10 cellular contexts compared by ENCODE assay signal in genomic region chr2:177147834-177148233, GRCh38.
DNase-seq lines count a peak whose midpoint lies in the region; ATAC-seq and TF ChIP-seq lines count a peak whose summit lies in the region.
"Had no signal": no experiment of that assay in that cellular context is flagged by ENCODE, and none has a peak within 500 bp of the region (broad histone marks: within the 10 kb centered on the region; RNA-seq: fewer than 3 reads in every experiment).

No MANE protein-coding gene starts in this region.

- no peak overlapping the region for H3K27ac ChIP-seq in PC-3 (ENCODE audit: low read length)
- no peak overlapping the region for H3K27ac ChIP-seq in SK-N-SH (ENCODE audit: low read depth in 2 of 2, low read length in 1 of 2)
- H3K27ac ChIP-seq: GM23248 had no signal

- peak overlapping the region; percentile 62 for H3K4me3 ChIP-seq in PC-3 (ENCODE audit: low read length)
- peak overlapping the region; percentile 59 for H3K4me3 ChIP-seq in fibroblast of pulmonary artery (replicated peaks; ENCODE audit: low read depth, low read length)
- H3K4me3 ChIP-seq in SK-N-SH (ENCODE audit: low read depth in 2 of 2, low read length in 1 of 2): no peak overlapping the region

- H3K27me3 ChIP-seq in PC-3 (ENCODE audit: low read length) (peaks cover 46% of the 10 kb centered on the region), SK-N-SH (ENCODE audit: insufficient read depth) (no peaks in the 10 kb centered on the region)

- H3K9me3 ChIP-seq in PC-3 (ENCODE audit: low read length) (no peaks in the 10 kb centered on the region), SK-N-SH (no peaks in the 10 kb centered on the region)

- H3K4me1 Mint-ChIP-seq in activated CD8-positive, alpha-beta memory T cell treated with anti-CD3 and anti-CD28 coated beads, Interleukin-2, amount 10 ng/mL, durations not matched to agents 7 days and 5 days: peaks cover 25% of the 10 kb centered on the region
- peaks cover 13% of the 10 kb centered on the region for H3K4me1 Mint-ChIP-seq in stimulated activated naive CD8-positive, alpha-beta T cell treated with anti-CD3 and anti-CD28 coated beads, Interleukin-15, amount 100 ng/mL, for 72 hours

- H3K27ac Mint-ChIP-seq in activated CD8-positive, alpha-beta memory T cell treated with anti-CD3 and anti-CD28 coated beads, Interleukin-2, amount 10 ng/mL, durations not matched to agents 7 days and 5 days: no peak overlapping the region
- no peak overlapping the region for H3K27ac Mint-ChIP-seq in stimulated activated naive CD8-positive, alpha-beta T cell treated with anti-CD3 and anti-CD28 coated beads, Interleukin-15, amount 100 ng/mL, for 72 hours

- no peak overlapping the region for H3K9ac ChIP-seq in PC-3 (ENCODE audit: low read length)
- H3K9ac ChIP-seq in SK-N-SH: no peak overlapping the region

- 67% methylated on average over 11 of the region's 11 CpGs for WGBS in SK-N-SH (ENCODE audit: low lambda C conversion rate)

- no peak for DNase-seq in activated CD8-positive, alpha-beta memory T cell treated with anti-CD3 and anti-CD28 coated beads, Interleukin-2, amount 10 ng/mL, durations not matched to agents 7 days and 5 days
- no peak for DNase-seq in activated CD8-positive, alpha-beta memory T cell treated with anti-CD3 and anti-CD28 coated beads, Interleukin-2, amount 50 U/mL, for 4 hours
- DNase-seq in PC-3 (peak; percentile 10), fibroblast of pulmonary artery (ENCODE audit: low read depth) (no peak), kidney glomerular epithelial cell (lab: John Stamatoyannopoulos, UW) (no peak), SK-N-SH (no peak), D341Med (ENCODE audit: low spot score) (no peak)
- no peak for DNase-seq in stimulated activated naive CD8-positive, alpha-beta T cell treated with anti-CD3 and anti-CD28 coated beads, Interleukin-15, amount 100 ng/mL, for 72 hours

- TF ChIP-seq CTCF in PC-3 (conservative IDR thresholded peaks at IDR 0.05; ENCODE audit: low read depth, low read length) (no peak), fibroblast of pulmonary artery (IDR thresholded peaks at IDR 0.05; ENCODE audit: low read length, missing control alignments) (no peak), SK-N-SH (IDR thresholded peaks at IDR 0.05) (no peak)

- TF ChIP-seq RAD21 in SK-N-SH (IDR thresholded peaks at IDR 0.05; ENCODE audit: low read length): no peak

- H3K4me1 ChIP-seq in PC-3 (ENCODE audit: insufficient read depth, low read length): peaks cover 9% of the 10 kb centered on the region; the same call in 1 of the 2 replicates
- peaks cover 5 to 10% of the 10 kb centered on the region in 2 experiments; a peak in 3 of 4 replicates for H3K4me1 ChIP-seq in SK-N-SH (ENCODE audit: control insufficient read depth in 1 of 2, insufficient read depth in 2 of 2, low read depth in 1 of 2, low read length in 1 of 2)

- H3K79me2 ChIP-seq in PC-3 (ENCODE audit: low read length) (no peaks in the 10 kb centered on the region), SK-N-SH (ENCODE audit: insufficient read depth) (no peaks in the 10 kb centered on the region)

- H3K4me3 Mint-ChIP-seq in activated CD8-positive, alpha-beta memory T cell treated with anti-CD3 and anti-CD28 coated beads, Interleukin-2, amount 10 ng/mL, durations not matched to agents 7 days and 5 days: peak overlapping the region; percentile 88
- H3K4me3 Mint-ChIP-seq in stimulated activated naive CD8-positive, alpha-beta T cell treated with anti-CD3 and anti-CD28 coated beads, Interleukin-15, amount 100 ng/mL, for 72 hours: peak overlapping the region; percentile 86 to 94

- no peaks in the 10 kb centered on the region for H3K36me3 ChIP-seq in PC-3 (ENCODE audit: low read depth, low read length)
- H3K36me3 ChIP-seq in SK-N-SH (replicated peaks in 1 of 2; ENCODE audit: control insufficient read depth in 1 of 2, insufficient read depth in 2 of 2, low read length in 1 of 2): no peaks in the 10 kb centered on the region

- CTCF ChIA-PET in activated CD8-positive, alpha-beta memory T cell treated with anti-CD3 and anti-CD28 coated beads, Interleukin-2, amount 10 ng/mL, durations not matched to agents 7 days and 5 days (lab: Charles Lee): interaction anchor here (0.7 to 4.6 kb wide), 41 partner anchors 9 to 1022 kb away, joined by 3 to 50 read pairs (median 6); partner anchors contain the start of genes AGPS and NFE2L2
- CTCF ChIA-PET in PC-3 (lab: Charles Lee) (interaction anchor here (0.6 to 1.0 kb wide), 2 partner anchors 494 to 1051 kb away, joined by 3 to 5 read pairs; no protein-coding TSS in a partner anchor), SK-N-SH (lab: Yijun Ruan, JAX) (interaction anchor here (0.6 to 12.7 kb wide), 61 partner anchors 8 to 1045 kb away, joined by 3 to 231 read pairs (median 6); partner anchors contain the start of genes HOXD10, HOXD9 and NFE2L2)

- POLR2A ChIA-PET in PC-3 (lab: Charles Lee; ENCODE audit: unreplicated experiment) (no interaction called here), SK-N-SH (lab: Yijun Ruan, JAX) (no interaction called here)

- no peaks in the 10 kb centered on the region for H3K36me3 Mint-ChIP-seq in activated CD8-positive, alpha-beta memory T cell treated with anti-CD3 and anti-CD28 coated beads, Interleukin-2, amount 10 ng/mL, durations not matched to agents 7 days and 5 days

- H2AFZ ChIP-seq in PC-3 (ENCODE audit: low read length) (peak overlapping the region; percentile 81; the same call in 1 of the 2 replicates), SK-N-SH (ENCODE audit: low read depth) (no peak overlapping the region)

- BruUV-seq in PC-3 (replicated peaks; lab: Mats Ljungman, UMichigan): no TSS peak

- TF ChIP-seq EP300 in SK-N-SH (IDR thresholded peaks at IDR 0.05; ENCODE audit: borderline replicate concordance in 1 of 2, low read depth in 1 of 2, low read length in 1 of 2): no peak

- H3K9me3 Mint-ChIP-seq in activated CD8-positive, alpha-beta memory T cell treated with anti-CD3 and anti-CD28 coated beads, Interleukin-2, amount 10 ng/mL, durations not matched to agents 7 days and 5 days (ENCODE audit: low read depth): no peaks in the 10 kb centered on the region
- H3K9me3 Mint-ChIP-seq in stimulated activated naive CD8-positive, alpha-beta T cell treated with anti-CD3 and anti-CD28 coated beads, Interleukin-15, amount 100 ng/mL, for 72 hours: no peaks in the 10 kb centered on the region
- H3K9me3 Mint-ChIP-seq: neural crest cell had no signal

- H4K20me1 ChIP-seq in PC-3 (ENCODE audit: low read length): no peaks in the 10 kb centered on the region
- no peaks in the 10 kb centered on the region for H4K20me1 ChIP-seq in SK-N-SH (ENCODE audit: insufficient read depth)

- H3K4me2 ChIP-seq in PC-3 (ENCODE audit: low read length): peak overlapping the region; percentile 89
- H3K4me2 ChIP-seq in SK-N-SH: no peak overlapping the region

- no peaks in the 10 kb centered on the region for H3F3A ChIP-seq in PC-3 (ENCODE audit: low read length, unreplicated experiment)
- peaks cover 7% of the 10 kb centered on the region for H3F3A ChIP-seq in SK-N-SH (replicated peaks; ENCODE audit: insufficient read depth)

- no peak for ATAC-seq in activated CD8-positive, alpha-beta memory T cell treated with anti-CD3 and anti-CD28 coated beads, Interleukin-2, amount 10 ng/mL, durations not matched to agents 7 days and 5 days
- no peak for ATAC-seq in PC-3
- ATAC-seq in stimulated activated naive CD8-positive, alpha-beta T cell treated with anti-CD3 and anti-CD28 coated beads, Interleukin-15, amount 100 ng/mL, for 72 hours: no peak

- H3K9me2 ChIP-seq in PC-3 (replicated peaks; ENCODE audit: low read length) (no peaks in the 10 kb centered on the region), SK-N-SH (no peaks in the 10 kb centered on the region)

- peaks cover 63% of the 10 kb centered on the region for H3K27me3 Mint-ChIP-seq in activated CD8-positive, alpha-beta memory T cell treated with anti-CD3 and anti-CD28 coated beads, Interleukin-2, amount 10 ng/mL, durations not matched to agents 7 days and 5 days
- peaks cover 71% of the 10 kb centered on the region for H3K27me3 Mint-ChIP-seq in stimulated activated naive CD8-positive, alpha-beta T cell treated with anti-CD3 and anti-CD28 coated beads, Interleukin-15, amount 100 ng/mL, for 72 hours

- intact Hi-C loops in PC-3 (cut with micrococcal nuclease): loop anchor here (1.0 to 10.0 kb wide), 8 partner anchors 123 to 1036 kb away; no protein-coding TSS in a partner anchor

TF ChIP-seq in SK-N-SH, 30 proteins besides CTCF, POLR2A, EP300 and RAD21:
- TF ChIP-seq NRF1 (IDR thresholded peaks at IDR 0.05; ENCODE audit: low read depth, low read length): no peak

Comparison
In these comparisons a context has a peak if more than half of its experiments do, and no peak if none do; other contexts are left out.
1. H3K4me3 ChIP-seq: peak in PC-3 (single experiment) and fibroblast of pulmonary artery (single experiment); none in SK-N-SH (0 of 2).